ENCODE assay signal across 12 cellular contexts in the genomic region with DNA sequence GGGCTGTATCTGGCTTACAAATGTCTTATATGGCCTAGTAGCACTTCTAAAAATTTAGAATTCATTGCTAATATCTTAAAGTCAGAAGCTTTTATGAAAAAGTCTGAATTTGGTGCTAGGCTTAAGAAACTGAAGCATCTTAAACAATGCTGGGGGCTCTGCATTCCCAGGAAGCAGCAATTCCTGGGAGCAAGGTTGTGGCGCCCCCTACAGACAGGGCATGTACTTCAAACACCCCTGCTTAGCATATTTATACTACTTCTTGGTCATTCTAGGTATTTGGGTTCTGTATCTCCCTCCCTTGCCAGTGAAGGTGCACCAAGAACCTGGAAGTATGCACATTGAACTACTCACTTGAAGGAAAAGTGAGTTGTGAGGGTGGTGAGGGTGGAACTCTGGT.
DNase-seq lines count a peak whose midpoint lies in the region; ATAC-seq and TF ChIP-seq lines count a peak whose summit lies in the region.
"Had no signal": no experiment of that assay in that cellular context is flagged by ENCODE, and none has a peak within 500 bp of the region (broad histone marks: within the 10 kb centered on the region; RNA-seq: fewer than 3 reads in every experiment).

No MANE protein-coding gene starts in this region.

- no peak overlapping the region for H3K27ac ChIP-seq in uterus
- H3K27ac ChIP-seq: epithelial cell of prostate had no signal

- no peaks in the 10 kb centered on the region for H3K36me3 ChIP-seq in uterus

- no peaks in the 10 kb centered on the region for H3K9me3 ChIP-seq in uterus

- H3K4me1 ChIP-seq in uterus, result no peaks in the 10 kb centered on the region

- peaks cover 0 to 5% of the 10 kb centered on the region in 2 donors for H3K27me3 ChIP-seq in uterus

- DNase-seq in A172 (ENCODE audit: low spot score) (peak; percentile 8), ELF-1 (ENCODE audit: low read depth, low spot score) (peak; percentile 37), NCI-H82 (lab: John Stamatoyannopoulos, UW) (peak; percentile 22), erythroblast (lab: John Stamatoyannopoulos, UW) (peak; percentile 5 to 36), uterus (no peak), pons (ENCODE audit: low spot score) (no peak), NCI-H526 treated with DMSO at 0.1 percent for 48 hours (lab: John Stamatoyannopoulos, UW) (no peak)
- DNase-seq: kidney; stimulated activated CD4-positive, alpha-beta T cell treated with anti-CD3 and anti-CD28 coated beads, Interleukin-15, amount 100 ng/mL, for 24 hours had no signal

- H3K4me3 ChIP-seq in uterus, result no peak overlapping the region

- TF ChIP-seq POLR2A in erythroblast (IDR thresholded peaks at IDR 0.05; ENCODE audit: low read length), result no peak
- TF ChIP-seq POLR2A in uterus (IDR thresholded peaks at IDR 0.05), result no peak

- no peak for TF ChIP-seq CTCF in uterus (IDR thresholded peaks at IDR 0.05)

- intact Hi-C loops in uterus (cut with DNase I; ENCODE audit: low total_unique reads), result no loop called here

- no peak for ATAC-seq in HG03342 (IDR thresholded peaks at IDR 0.05; ENCODE audit: unreplicated experiment)
- ATAC-seq: stimulated activated effector memory CD8-positive, alpha-beta T cell treated with anti-CD3 and anti-CD28 coated beads, Interleukin-12 subunit alpha, Interleukin-12 subunit beta, amount 100 ng/mL, for 72 hours had no signal

Comparison
In these comparisons a context has a peak if more than half of its experiments do, and no peak if none do; other contexts are left out.
1. DNase-seq: peak in A172 (single experiment), ELF-1 (single experiment), NCI-H82 (single experiment) and erythroblast (2 of 2); none in uterus (0 of 2), pons (single experiment) and NCI-H526 treated with DMSO at 0.1 percent for 48 hours (single experiment).